ENCODE assay signal across 21 cellular contexts in genomic region chr1:49864597-49864996, GRCh38.
"Had no signal": no experiment of that assay in that cellular context is flagged by ENCODE, and none has a peak within 500 bp of the region (broad histone marks: within the 10 kb centered on the region; RNA-seq: fewer than 3 reads in every experiment).

No MANE protein-coding gene starts in this region.

- ATAC-seq: activated CD8-positive, alpha-beta T cell treated with anti-CD3 and anti-CD28 coated beads, Interleukin-2, amount 10 ng/mL, durations not matched to agents 7 days and 5 days; activated naive CD8-positive, alpha-beta T cell treated with anti-CD3 and anti-CD28 coated beads, Interleukin-2, amount 50 U/mL, for 24 hours; body of pancreas; left lung; naive thymus-derived CD4-positive, alpha-beta T cell; sciatic nerve; stimulated activated naive B cell treated with anti-CD40 and anti-IgM and Interleukin-4, amounts not matched to agents 10 μg/mL and 1 μg/mL and 100 μg/mL, for 72 hours had no signal

- DNase-seq: activated CD4-positive, alpha-beta T cell treated with anti-CD3 and anti-CD28 coated beads, Interleukin-2, amount 50 U/mL, for 1 hour; activated CD4-positive, CD25-positive, alpha-beta regulatory T cell treated with anti-CD3 and anti-CD28 coated beads, Interleukin-2, amount 50 U/mL, for 72 hours; activated CD8-positive, alpha-beta T cell treated with anti-CD3 and anti-CD28 coated beads, Interleukin-2, amount 10 ng/mL, durations not matched to agents 7 days and 5 days; activated gamma-delta T cell; activated naive CD4-positive, alpha-beta T cell treated with anti-CD3 and anti-CD28 coated beads, Interleukin-2, amount 50 U/mL, for 16 hours; activated naive CD8-positive, alpha-beta T cell treated with anti-CD3 and anti-CD28 coated beads, Interleukin-2, amount 50 U/mL, for 24 hours; body of pancreas; effector CD4-positive, alpha-beta T cell; erythroblast; foreskin melanocyte; immature natural killer cell; left lung; naive thymus-derived CD4-positive, alpha-beta T cell; small intestine; stimulated activated CD4-positive, alpha-beta T cell treated with anti-CD3 and anti-CD28 coated beads, Interleukin-15, amount 100 ng/mL, for 24 hours; stimulated activated CD8-positive, alpha-beta memory T cell treated with anti-CD3 and anti-CD28 coated beads, Interleukin-4, amount 100 ng/mL, for 48 hours; stimulated activated naive B cell treated with anti-CD40 and anti-IgM and Interleukin-4, amounts not matched to agents 10 μg/mL and 1 μg/mL and 100 μg/mL, for 72 hours; transverse colon; uterus; WERI-Rb-1 had no signal
